22 cellular contexts compared by ENCODE assay signal in genomic region chr9:126642839-126643238, GRCh38. TPM values are rescaled to one million over a fixed set of nuclear protein-coding genes. Genes with fewer than 3 reads are reported as not detected.
DNase-seq lines count a peak whose midpoint lies in the region; ATAC-seq, FAIRE-seq and TF ChIP-seq lines count a peak whose summit lies in the region.
"Had no signal": no experiment of that assay in that cellular context is flagged by ENCODE, and none has a peak within 500 bp of the region (broad histone marks: within the 10 kb centered on the region; RNA-seq: fewer than 3 reads in every experiment).

No MANE protein-coding gene starts in this region.

- no peak overlapping the region for H3K4me3 ChIP-seq in SK-N-SH (ENCODE audit: low read depth in 2 of 2, low read length in 1 of 2)
- no peak overlapping the region for H3K4me3 ChIP-seq in endothelial cell of umbilical vein (replicated peaks in 1 of 3; ENCODE audit: insufficient read depth in 1 of 3, low read depth in 1 of 3, low read length in 3 of 3)
- no peak overlapping the region for H3K4me3 ChIP-seq in MG63
- H3K4me3 ChIP-seq: Peyer's patch had no signal

- no peaks in the 10 kb centered on the region for H3K36me3 ChIP-seq in SK-N-SH (replicated peaks in 1 of 2; ENCODE audit: control insufficient read depth in 1 of 2, insufficient read depth in 2 of 2, low read length in 1 of 2)
- H3K36me3 ChIP-seq in endothelial cell of umbilical vein (ENCODE audit: control insufficient read depth in 2 of 2, extremely low read depth in 1 of 2, insufficient read depth in 2 of 2, low read length in 2 of 2) = no peaks in the 10 kb centered on the region
- no peaks in the 10 kb centered on the region for H3K36me3 ChIP-seq in MG63
- H3K36me3 ChIP-seq: Peyer's patch had no signal

- no peak for FAIRE-seq in endothelial cell of umbilical vein (lab: Jason Lieb, UNC)

- TF ChIP-seq EP300 in SK-N-SH (IDR thresholded peaks at IDR 0.05; ENCODE audit: borderline replicate concordance in 1 of 2, low read depth in 1 of 2, low read length in 1 of 2) = no peak

- no peaks in the 10 kb centered on the region for H4K20me1 ChIP-seq in SK-N-SH (ENCODE audit: insufficient read depth)
- no peaks in the 10 kb centered on the region for H4K20me1 ChIP-seq in endothelial cell of umbilical vein (replicated peaks; ENCODE audit: control insufficient read depth, extremely low read depth, insufficient read depth, low read length)

- H3F3A ChIP-seq in SK-N-SH (replicated peaks; ENCODE audit: insufficient read depth) = no peaks in the 10 kb centered on the region

- no peak for TF ChIP-seq POLR2A in endothelial cell of umbilical vein (IDR thresholded peaks at IDR 0.05; ENCODE audit: low read depth, low read length)

- no peak overlapping the region for H3K4me2 ChIP-seq in SK-N-SH
- no peak overlapping the region for H3K4me2 ChIP-seq in endothelial cell of umbilical vein (ENCODE audit: insufficient read depth, low read length)

- TF ChIP-seq CTCF in SK-N-SH (IDR thresholded peaks at IDR 0.05) = no peak
- no peak for TF ChIP-seq CTCF in endothelial cell of umbilical vein (IDR thresholded peaks at IDR 0.05; ENCODE audit: extremely low read depth in 1 of 2, insufficient read depth in 1 of 2, low read depth in 1 of 2, low read length in 2 of 2)

- no peaks in the 10 kb centered on the region for H3K9me2 ChIP-seq in SK-N-SH

- dilution Hi-C loops in endothelial cell of umbilical vein (cut with MboI; ENCODE audit: extremely low pct_ligation_motif_present, low sequenced_read_pairs) = no loop called here

- no TSS peak for BruUV-seq in endothelial cell of umbilical vein (replicated peaks; lab: Mats Ljungman, UMichigan)

- no peak overlapping the region for H2AFZ ChIP-seq in SK-N-SH (ENCODE audit: low read depth)
- H2AFZ ChIP-seq in endothelial cell of umbilical vein (ENCODE audit: low read depth, low read length) = no peak overlapping the region

- TF ChIP-seq RAD21 in SK-N-SH (IDR thresholded peaks at IDR 0.05; ENCODE audit: low read length) = no peak

- intact Hi-C loops in endothelial cell of umbilical vein (cut with micrococcal nuclease) = no loop called here

- H3K9ac ChIP-seq in SK-N-SH (no peak overlapping the region), endothelial cell of umbilical vein (replicated peaks; ENCODE audit: extremely low read depth, insufficient read depth, low read length) (no peak overlapping the region)

- H3K9me3 ChIP-seq in SK-N-SH (no peaks in the 10 kb centered on the region), endothelial cell of umbilical vein (replicated peaks; ENCODE audit: control insufficient read depth, insufficient read depth, low read length) (no peaks in the 10 kb centered on the region), MG63 (no peaks in the 10 kb centered on the region)
- H3K9me3 ChIP-seq: Peyer's patch had no signal

- ATAC-seq in SK-N-SH treated with all-trans-retinoic acid at 6 μM for 48 hours (no peak), HG02610 (IDR thresholded peaks at IDR 0.05; ENCODE audit: unreplicated experiment) (no peak), HG02970 (IDR thresholded peaks at IDR 0.05; ENCODE audit: low FRiP score, unreplicated experiment) (no peak)

- CTCF ChIA-PET in SK-N-SH (lab: Yijun Ruan, JAX) = interaction anchor here (0.8 to 3.8 kb wide), 5 partner anchors 11 to 47 kb away, joined by 3 to 19 read pairs (median 3); no protein-coding TSS in a partner anchor
- CTCF ChIA-PET in endothelial cell of umbilical vein (lab: Charles Lee) = interaction anchor here (1.0 kb wide), 2 partner anchors 10 to 48 kb away, joined by 3 to 4 read pairs; no protein-coding TSS in a partner anchor

- DNase-seq in SK-N-SH (no peak), NCI-H524 (lab: John Stamatoyannopoulos, UW) (peak; percentile 19 to 75), endothelial cell of umbilical vein (ENCODE audit: low read depth, low spot score) (no peak), NCI-H510A (lab: John Stamatoyannopoulos, UW) (no peak), MG63 (no peak)
- DNase-seq: AML-193; C1 segment of cervical spinal cord; CD8-positive, alpha-beta memory T cell; EL; H7; HFFc6; KG1; NCI-H1105; NCI-H1694; NCI-H2081 treated with DMSO at 0.1 percent for 48 hours; NCI-H774; Peyer's patch had no signal

- no peaks in the 10 kb centered on the region for H3K9me1 ChIP-seq in endothelial cell of umbilical vein (replicated peaks; ENCODE audit: control insufficient read depth, extremely low read depth, insufficient read depth, low read length)

- H3K27ac ChIP-seq in SK-N-SH (ENCODE audit: low read depth in 2 of 2, low read length in 1 of 2) = no peak overlapping the region
- H3K27ac ChIP-seq in endothelial cell of umbilical vein (ENCODE audit: insufficient read depth, low read depth, low read length) = no peak overlapping the region
- H3K27ac ChIP-seq: Peyer's patch had no signal

- POLR2A ChIA-PET in SK-N-SH (lab: Yijun Ruan, JAX) (interaction anchor here (1.3 kb wide), 1 partner anchor 15 kb away, joined by 3 read pairs; no protein-coding TSS in a partner anchor), endothelial cell of umbilical vein (lab: Charles Lee) (no interaction called here)

- peaks cover 100% of the 10 kb centered on the region for H3K27me3 ChIP-seq in SK-N-SH (ENCODE audit: insufficient read depth)
- peaks cover 52 to 68% of the 10 kb centered on the region in 2 experiments for H3K27me3 ChIP-seq in endothelial cell of umbilical vein (ENCODE audit: control insufficient read depth in 2 of 2, insufficient read depth in 2 of 2, low read length in 2 of 2)
- H3K27me3 ChIP-seq in MG63 = no peaks in the 10 kb centered on the region

- H3K79me2 ChIP-seq in SK-N-SH (ENCODE audit: insufficient read depth) (no peaks in the 10 kb centered on the region), endothelial cell of umbilical vein (ENCODE audit: control insufficient read depth, insufficient read depth, low read length) (no peaks in the 10 kb centered on the region)

- 6% methylated on average over 5 of the region's 6 CpGs for WGBS in SK-N-SH (ENCODE audit: low lambda C conversion rate)

- H3K4me1 ChIP-seq in SK-N-SH (ENCODE audit: control insufficient read depth in 1 of 2, insufficient read depth in 2 of 2, low read depth in 1 of 2, low read length in 1 of 2) = no peaks in the 10 kb centered on the region; a peak in 1 of 4 replicates
- H3K4me1 ChIP-seq in endothelial cell of umbilical vein (ENCODE audit: control insufficient read depth, extremely low read depth, insufficient read depth, low read length) = no peaks in the 10 kb centered on the region
- H3K4me1 ChIP-seq: Peyer's patch had no signal

TF ChIP-seq in SK-N-SH, 30 proteins besides CTCF, POLR2A, EP300 and RAD21:
- peak; percentile 29; the same call in 1 of the 2 replicates for TF ChIP-seq GATA2 (CRISPR knock-in tag; IDR thresholded peaks at IDR 0.05)
- TF ChIP-seq PBX3 (IDR thresholded peaks at IDR 0.05) = no peak

TF ChIP-seq in SK-N-SH treated with all-trans-retinoic acid at 6 μM for 48 hours, 23 proteins besides CTCF, POLR2A, EP300 and RAD21 (continues in another document):
- TF ChIP-seq ZNF565 (CRISPR knock-in tag; conservative IDR thresholded peaks at IDR 0.05; ENCODE audit: low read depth) (no peak), ARNTL (CRISPR knock-in tag; IDR thresholded peaks at IDR 0.05; ENCODE audit: borderline replicate concordance, low read depth) (no peak), ZFP3 (CRISPR knock-in tag; IDR thresholded peaks at IDR 0.05) (no peak), ZFP30 (CRISPR knock-in tag; IDR thresholded peaks at IDR 0.05) (no peak), GLIS3 (CRISPR knock-in tag; IDR thresholded peaks at IDR 0.05) (no peak)

TF ChIP-seq in endothelial cell of umbilical vein, 7 proteins besides CTCF, POLR2A, EP300 and RAD21:
- TF ChIP-seq POLR2AphosphoS5 (IDR thresholded peaks at IDR 0.05; ENCODE audit: insufficient read depth, low read depth, low read length) (no peak), EZH2 (IDR thresholded peaks at IDR 0.05; ENCODE audit: borderline replicate concordance, low read depth, low read length, severe bottlenecking) (peak; percentile 10), GATA2 (IDR thresholded peaks at IDR 0.05; ENCODE audit: insufficient read depth, insufficient read length, low read depth, low read length) (no peak)

RNA-seq across cellular contexts. Expression of gene LMX1B, which starts 29.1 kb away (rescaled TPM):
- not detected in 2 replicates for polyA plus RNA-seq in SK-N-SH (2012; rRNA removed)
- not detected in 2 replicates for polyA plus RNA-seq in SK-N-SH (2012; cell fraction: cytosol; rRNA removed)
- polyA plus RNA-seq in SK-N-SH (2012; cell fraction: nucleus; rRNA removed) = not detected in 2 replicates
- total RNA-seq in endothelial cell of umbilical vein = not detected in 2 replicates
- not detected in 2 replicates for polyA plus RNA-seq in endothelial cell of umbilical vein
- not detected in 2 replicates for polyA plus RNA-seq in endothelial cell of umbilical vein (2011; cell fraction: cytosol; rRNA removed)
- polyA plus RNA-seq in endothelial cell of umbilical vein (2011; cell fraction: nucleus; rRNA removed) = not detected in 2 replicates
- polyA plus RNA-seq in endothelial cell of umbilical vein (2012) = not detected in 2 replicates
- not detected in 2 replicates for polyA minus RNA-seq in endothelial cell of umbilical vein
- not detected for polyA minus RNA-seq in endothelial cell of umbilical vein (2011; cell fraction: cytosol; rRNA and poly(A)+ RNA removed)
- not detected in 2 replicates for polyA minus RNA-seq in endothelial cell of umbilical vein (2011; cell fraction: nucleus; rRNA and poly(A)+ RNA removed)
- total RNA-seq in MG63 (2014; rRNA removed; shearing (Covaris generic); ENCODE audit: low replicate concordance) = 0.69 and 1.6 TPM in 2 replicates
- total RNA-seq: CD8-positive, alpha-beta memory T cell; HFFc6; OCI-LY7; Peyer's patch had no signal
- polyA plus RNA-seq: AG04450; CD8-positive, alpha-beta memory T cell had no signal

Comparison
In these comparisons a context has a peak if more than half of its experiments do, and no peak if none do; other contexts are left out.
1. DNase-seq: peak in NCI-H524 (2 of 2); none in SK-N-SH (single experiment), endothelial cell of umbilical vein (single experiment), NCI-H510A (single experiment) and MG63 (single experiment).